In the genomic region with DNA sequence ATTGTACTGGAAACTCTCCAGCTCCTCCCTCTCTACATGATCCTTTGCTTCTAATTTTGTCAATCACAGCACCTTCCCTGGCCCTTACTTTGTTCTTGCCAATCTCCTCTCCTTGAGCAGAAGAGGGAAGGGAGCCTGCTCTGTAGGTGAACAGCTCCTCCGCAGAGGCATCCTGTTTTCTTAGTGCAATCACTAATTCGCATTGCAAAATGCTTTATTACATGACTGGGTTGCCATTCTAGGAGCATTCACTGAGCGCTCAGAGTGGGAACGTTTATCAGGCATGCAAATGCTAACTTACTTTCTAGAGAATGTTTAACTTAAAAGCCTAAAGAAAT, we compare ENCODE assay signal across 8 cellular contexts. TPM values are rescaled to one million over a fixed set of nuclear protein-coding genes. Genes with fewer than 3 reads are reported as not detected.
DNase-seq lines count a peak whose midpoint lies in the region; ATAC-seq and TF ChIP-seq lines count a peak whose summit lies in the region.

No MANE protein-coding gene starts in this region.

- intact Hi-C loops in Calu3 (cut with micrococcal nuclease; ENCODE audit: unreplicated experiment): loop anchor here (1.0 kb wide), 3 partner anchors 227 to 350 kb away; no protein-coding TSS in a partner anchor

- ATAC-seq in HG02943 (IDR thresholded peaks at IDR 0.05; ENCODE audit: low read depth, unreplicated experiment) (peak; percentile 6), HG03457 (IDR thresholded peaks at IDR 0.05; ENCODE audit: unreplicated experiment) (no peak)

- CTCF ChIA-PET in Calu3 (lab: Charles Lee): interaction anchor here (0.7 to 2.4 kb wide), 10 partner anchors 127 to 378 kb away, joined by 3 to 57 read pairs (median 4); no protein-coding TSS in a partner anchor

- TF ChIP-seq CTCF in Calu3 (IDR thresholded peaks at IDR 0.05; ENCODE audit: unreplicated experiment) (no peak), astrocyte of the spinal cord (IDR thresholded peaks at IDR 0.05; ENCODE audit: low read depth, low read length) (no peak)

- H3K36me3 ChIP-seq in mucosa of rectum (ENCODE audit: control insufficient read depth in 2 of 2, insufficient read depth in 2 of 2, low read length in 2 of 2): no peaks in the 10 kb centered on the region

- H3K36me3 Mint-ChIP-seq in Calu3 (ENCODE audit: insufficient read depth, unreplicated experiment): peaks cover 34% of the 10 kb centered on the region

- peak overlapping the region; percentile 84 for H3K4me3 Mint-ChIP-seq in Calu3 (ENCODE audit: low read depth, unreplicated experiment)

- no peak overlapping the region for H3K27ac ChIP-seq in mucosa of rectum (ENCODE audit: low read depth in 2 of 2, low read length in 2 of 2)

- no peaks in the 10 kb centered on the region for H3K27me3 ChIP-seq in mucosa of rectum (ENCODE audit: control insufficient read depth in 2 of 2, insufficient read depth in 2 of 2, low read length in 2 of 2)

- H3K4me1 Mint-ChIP-seq in Calu3 (ENCODE audit: low read depth, unreplicated experiment): peaks cover 23% of the 10 kb centered on the region

- H3K4me3 ChIP-seq in astrocyte of the spinal cord (ENCODE audit: low read depth, low read length): peak overlapping the region; percentile 14
- peak overlapping the region; percentile 52 to 70 for H3K4me3 ChIP-seq in mucosa of rectum (ENCODE audit: low read length in 2 of 2)

- H3K9me3 Mint-ChIP-seq in Calu3 (ENCODE audit: low read depth, unreplicated experiment): no peaks in the 10 kb centered on the region

- peaks cover 13 to 18% of the 10 kb centered on the region in 2 donors for H3K4me1 ChIP-seq in mucosa of rectum (ENCODE audit: control insufficient read depth in 2 of 2, insufficient read depth in 2 of 2, low read length in 2 of 2)

- in situ Hi-C loops in astrocyte of the spinal cord (cut with HindIII; ENCODE audit: low sequenced_read_pairs): no loop called here

- H3K9ac ChIP-seq in mucosa of rectum (ENCODE audit: low read depth in 1 of 2, low read length in 2 of 2): peak overlapping the region in 1 of 2 donors; percentile 41

- DNase-seq in Calu3 (no peak), astrocyte of the spinal cord (ENCODE audit: low read depth, low spot score) (no peak), KG1 (lab: John Stamatoyannopoulos, UW) (no peak), dermis blood vessel endothelial cell (no peak)
- DNase-seq in activated CD8-positive, alpha-beta memory T cell treated with anti-CD3 and anti-CD28 coated beads for 24 hours: no peak

- H3K9me3 ChIP-seq in mucosa of rectum (ENCODE audit: control insufficient read depth in 2 of 2, low read length in 2 of 2): no peaks in the 10 kb centered on the region

- BruUV-seq in Calu3 (replicated peaks; lab: Mats Ljungman, UMichigan): no TSS peak

- no peak overlapping the region for H3K27ac Mint-ChIP-seq in Calu3 (ENCODE audit: unreplicated experiment)

- no peaks in the 10 kb centered on the region for H3K27me3 Mint-ChIP-seq in Calu3 (ENCODE audit: unreplicated experiment)

RNA-seq across cellular contexts. Expression of a gene that starts 0.4 kb away (rescaled TPM):
- total RNA-seq in Calu3 (2022) (22.8 and 26.2 TPM in 2 replicates), dermis blood vessel endothelial cell (22.2 and 32.0 TPM in 2 replicates)
